In genomic region chr12:116206828-116207227, GRCh38 we compare ENCODE assay signal across 19 cellular contexts.
"Had no signal": no experiment of that assay in that cellular context is flagged by ENCODE, and none has a peak within 500 bp of the region (broad histone marks: within the 10 kb centered on the region; RNA-seq: fewer than 3 reads in every experiment).

No MANE protein-coding gene starts in this region.

- DNase-seq: Kasumi-1, MM.1S, NCI-H1092 treated with DMSO at 0.1 percent for 48 hours, NCI-H1436, NCI-H187, NCI-H2029, NCI-H2081 treated with DMSO at 0.1 percent for 48 hours, NCI-H2171, NCI-H226, NCI-H446, NCI-H510A, NCI-H524 treated with DMSO at 0.1 percent for 48 hours, NCI-H69, NCI-H774, Right ventricle myocardium superior, RPMI8226, SIG-M5 had no signal

- H3K9me3 Mint-ChIP-seq: IgD-negative memory B cell had no signal

- ATAC-seq: K562 had no signal

- H3K27me3 Mint-ChIP-seq: IgD-negative memory B cell had no signal

- H3K4me3 Mint-ChIP-seq: IgD-negative memory B cell had no signal
